ENCODE assay signal across 7 cellular contexts in genomic region chr18:73120626-73121025, GRCh38.
"Had no signal": no experiment of that assay in that cellular context is flagged by ENCODE, and none has a peak within 500 bp of the region (broad histone marks: within the 10 kb centered on the region; RNA-seq: fewer than 3 reads in every experiment).

No MANE protein-coding gene starts in this region.

- DNase-seq: GDM1, GF-D8 had no signal

- ATAC-seq: GM12878 had no signal

- FAIRE-seq: GM12878, GM12891, GM12892, GM18507, GM19239 had no signal

- H3K4me3 ChIP-seq: GM12878 had no signal
